Comparison of ENCODE assay signal across 12 cellular contexts in genomic region chr19:901216-902092, GRCh38. TPM values are rescaled to one million over a fixed set of nuclear protein-coding genes. Genes with fewer than 3 reads are reported as not detected.
"Had no signal": no experiment of that assay in that cellular context is flagged by ENCODE, and none has a peak within 500 bp of the region (broad histone marks: within the 10 kb centered on the region; RNA-seq: fewer than 3 reads in every experiment).

No MANE protein-coding gene starts in this region.

- FAIRE-seq: colon, islet of Langerhans had no signal

- H3K27me3 Mint-ChIP-seq: activated T-helper 17 cell treated with anti-CD3 and anti-CD28 coated beads, Interleukin-2, amount 50 U/mL, for 72 hours had no signal

- H3K9me3 ChIP-seq: gastrocnemius medialis, heart left ventricle had no signal

- H3K9me3 Mint-ChIP-seq: activated naive CD4-positive, alpha-beta T cell treated with anti-CD3 and anti-CD28 coated beads for 36 hours; activated T-helper 17 cell treated with anti-CD3 and anti-CD28 coated beads, Interleukin-2, amount 50 U/mL, for 72 hours; stimulated activated effector memory CD8-positive, alpha-beta T cell treated with anti-CD3 and anti-CD28 coated beads, Interleukin-12 subunit alpha, Interleukin-12 subunit beta, amount 100 ng/mL, for 72 hours had no signal

- H3K4me1 Mint-ChIP-seq: activated T-helper 17 cell treated with anti-CD3 and anti-CD28 coated beads, Interleukin-2, amount 50 U/mL, for 72 hours had no signal

- DNase-seq: gastrocnemius medialis had no signal

- H3K4me3 Mint-ChIP-seq: activated naive CD4-positive, alpha-beta T cell treated with anti-CD3 and anti-CD28 coated beads for 36 hours; activated T-helper 17 cell treated with anti-CD3 and anti-CD28 coated beads, Interleukin-2, amount 50 U/mL, for 72 hours; stimulated activated effector memory CD8-positive, alpha-beta T cell treated with anti-CD3 and anti-CD28 coated beads, Interleukin-12 subunit alpha, Interleukin-12 subunit beta, amount 100 ng/mL, for 72 hours had no signal

- H3K4me3 ChIP-seq: cardiac muscle cell, gastrocnemius medialis, heart left ventricle, lung had no signal

- H3K27ac Mint-ChIP-seq: activated naive CD4-positive, alpha-beta T cell treated with anti-CD3 and anti-CD28 coated beads for 36 hours; activated T-helper 17 cell treated with anti-CD3 and anti-CD28 coated beads, Interleukin-2, amount 50 U/mL, for 72 hours; stimulated activated effector memory CD8-positive, alpha-beta T cell treated with anti-CD3 and anti-CD28 coated beads, Interleukin-12 subunit alpha, Interleukin-12 subunit beta, amount 100 ng/mL, for 72 hours had no signal

- H3K36me3 ChIP-seq: cardiac muscle cell had no signal

- H3K27me3 ChIP-seq: cardiac muscle cell, gastrocnemius medialis, heart left ventricle had no signal

- ATAC-seq: gastrocnemius medialis had no signal

- H3K27ac ChIP-seq: cardiac muscle cell, gastrocnemius medialis, heart left ventricle had no signal

- H3K4me1 ChIP-seq: gastrocnemius medialis, heart left ventricle had no signal

RNA-seq across cellular contexts. Expression of gene RNU6-9, which starts 8.2 kb away (rescaled TPM):
- total RNA-seq: activated naive CD4-positive, alpha-beta T cell treated with anti-CD3 and anti-CD28 coated beads for 36 hours; activated T-helper 17 cell treated with anti-CD3 and anti-CD28 coated beads, Interleukin-2, amount 50 U/mL, for 72 hours; cardiac muscle cell; gastrocnemius medialis; heart left ventricle; lung; urinary bladder had no signal
- polyA plus RNA-seq: adipose tissue, cardiac muscle cell, heart left ventricle, lung, thymus, urinary bladder had no signal

RNA-seq across cellular contexts. Expression of gene KISS1R, which starts 15.7 kb away (rescaled TPM):
- total RNA-seq: gastrocnemius medialis, heart left ventricle, urinary bladder had no signal
- polyA plus RNA-seq: heart left ventricle had no signal
